26 cellular contexts compared by ENCODE assay signal in genomic region chr20:34990661-34991214, GRCh38.
"Had no signal": no experiment of that assay in that cellular context is flagged by ENCODE, and none has a peak within 500 bp of the region (broad histone marks: within the 10 kb centered on the region; RNA-seq: fewer than 3 reads in every experiment).

No MANE protein-coding gene starts in this region.

- H3K27ac ChIP-seq: body of pancreas, thyroid gland, VCaP had no signal

- H3K4me3 Mint-ChIP-seq: activated CD4-positive, alpha-beta T cell treated with anti-CD3 and anti-CD28 coated beads, Interleukin-2, amount 10 ng/mL, durations not matched to agents 7 days and 5 days; activated naive CD4-positive, alpha-beta T cell treated with anti-CD3 and anti-CD28 coated beads for 36 hours; activated naive CD8-positive, alpha-beta T cell treated with anti-CD3 and anti-CD28 coated beads, Interleukin-2, amount 50 U/mL, for 24 hours; nephron; stimulated activated naive CD8-positive, alpha-beta T cell treated with anti-CD3 and anti-CD28 coated beads, Interleukin-15, Interleukin-2, amounts not matched to agents 100 ng/mL and 50 ng/mL, for 24 hours; T-cell; T-helper 2 cell treated with Interferon-gamma antibody and Interleukin-4, amounts not matched to agents 5 μg/mL and 100 μg/mL, for 36 hours had no signal

- H3K27me3 Mint-ChIP-seq: activated CD4-positive, alpha-beta T cell treated with anti-CD3 and anti-CD28 coated beads, Interleukin-2, amount 10 ng/mL, durations not matched to agents 7 days and 5 days; activated naive CD8-positive, alpha-beta T cell treated with anti-CD3 and anti-CD28 coated beads, Interleukin-2, amount 50 U/mL, for 24 hours; stimulated activated naive CD8-positive, alpha-beta T cell treated with anti-CD3 and anti-CD28 coated beads, Interleukin-15, Interleukin-2, amounts not matched to agents 100 ng/mL and 50 ng/mL, for 24 hours; T-cell had no signal

- H3K27me3 ChIP-seq: thyroid gland had no signal

- H3K27ac Mint-ChIP-seq: activated CD4-positive, alpha-beta T cell treated with anti-CD3 and anti-CD28 coated beads, Interleukin-2, amount 10 ng/mL, durations not matched to agents 7 days and 5 days; activated naive CD4-positive, alpha-beta T cell treated with anti-CD3 and anti-CD28 coated beads for 36 hours; activated naive CD8-positive, alpha-beta T cell treated with anti-CD3 and anti-CD28 coated beads, Interleukin-2, amount 50 U/mL, for 24 hours; nephron; stimulated activated naive CD8-positive, alpha-beta T cell treated with anti-CD3 and anti-CD28 coated beads, Interleukin-15, Interleukin-2, amounts not matched to agents 100 ng/mL and 50 ng/mL, for 24 hours; T-cell; T-helper 2 cell treated with Interferon-gamma antibody and Interleukin-4, amounts not matched to agents 5 μg/mL and 100 μg/mL, for 36 hours had no signal

- H3K9me3 Mint-ChIP-seq: activated CD4-positive, alpha-beta T cell treated with anti-CD3 and anti-CD28 coated beads, Interleukin-2, amount 10 ng/mL, durations not matched to agents 7 days and 5 days; activated naive CD4-positive, alpha-beta T cell treated with anti-CD3 and anti-CD28 coated beads for 36 hours; activated naive CD8-positive, alpha-beta T cell treated with anti-CD3 and anti-CD28 coated beads, Interleukin-2, amount 50 U/mL, for 24 hours; nephron; stimulated activated naive CD8-positive, alpha-beta T cell treated with anti-CD3 and anti-CD28 coated beads, Interleukin-15, Interleukin-2, amounts not matched to agents 100 ng/mL and 50 ng/mL, for 24 hours; T-cell; T-helper 2 cell treated with Interferon-gamma antibody and Interleukin-4, amounts not matched to agents 5 μg/mL and 100 μg/mL, for 36 hours had no signal

- ATAC-seq: activated CD4-positive, CD25-positive, alpha-beta regulatory T cell treated with anti-CD3 and anti-CD28 coated beads, Interleukin-2, amount 50 U/mL, for 24 hours; activated naive CD8-positive, alpha-beta T cell treated with anti-CD3 and anti-CD28 coated beads, Interleukin-2, amount 50 U/mL, for 24 hours; body of pancreas; T-cell had no signal

- H3K4me3 ChIP-seq: body of pancreas, thyroid gland had no signal

- DNase-seq: activated CD4-positive, alpha-beta T cell treated with anti-CD3 and anti-CD28 coated beads, Interleukin-2, amount 10 ng/mL, durations not matched to agents 7 days and 5 days; activated CD8-positive, alpha-beta memory T cell treated with anti-CD3 and anti-CD28 coated beads, Interleukin-2, amount 50 U/mL, for 4 hours; activated effector memory CD4-positive, alpha-beta T cell treated with Interleukin-2 at 50 U/mL for 16 hours; activated naive CD4-positive, alpha-beta T cell treated with anti-CD3 and anti-CD28 coated beads for 36 hours; activated naive CD8-positive, alpha-beta T cell treated with anti-CD3 and anti-CD28 coated beads, Interleukin-2, amount 50 U/mL, for 24 hours; activated T-cell treated with anti-CD3 and anti-CD28 coated beads, Interleukin-2, amount 50 U/mL, for 48 hours; anterior cingulate cortex; dermis blood vessel endothelial cell; effector CD8-positive, alpha-beta T cell; foreskin melanocyte; glutamatergic neuron; hippocampal formation; midbrain; occipital lobe; posterior cingulate gyrus; SK-N-SH; stimulated activated CD4-positive, alpha-beta T cell treated with anti-CD3 and anti-CD28 coated beads, Interleukin-4, amount 100 ng/mL, for 24 hours; substantia nigra; T-cell; thyroid gland had no signal

- H3K9me3 ChIP-seq: body of pancreas, SK-N-SH, thyroid gland had no signal

- H3K4me1 Mint-ChIP-seq: activated CD4-positive, alpha-beta T cell treated with anti-CD3 and anti-CD28 coated beads, Interleukin-2, amount 10 ng/mL, durations not matched to agents 7 days and 5 days; activated naive CD8-positive, alpha-beta T cell treated with anti-CD3 and anti-CD28 coated beads, Interleukin-2, amount 50 U/mL, for 24 hours; T-cell had no signal

- H3K4me1 ChIP-seq: body of pancreas, thyroid gland had no signal

- H3K9ac ChIP-seq: SK-N-SH had no signal
